ENCODE assay signal across 10 cellular contexts in the genomic region with DNA sequence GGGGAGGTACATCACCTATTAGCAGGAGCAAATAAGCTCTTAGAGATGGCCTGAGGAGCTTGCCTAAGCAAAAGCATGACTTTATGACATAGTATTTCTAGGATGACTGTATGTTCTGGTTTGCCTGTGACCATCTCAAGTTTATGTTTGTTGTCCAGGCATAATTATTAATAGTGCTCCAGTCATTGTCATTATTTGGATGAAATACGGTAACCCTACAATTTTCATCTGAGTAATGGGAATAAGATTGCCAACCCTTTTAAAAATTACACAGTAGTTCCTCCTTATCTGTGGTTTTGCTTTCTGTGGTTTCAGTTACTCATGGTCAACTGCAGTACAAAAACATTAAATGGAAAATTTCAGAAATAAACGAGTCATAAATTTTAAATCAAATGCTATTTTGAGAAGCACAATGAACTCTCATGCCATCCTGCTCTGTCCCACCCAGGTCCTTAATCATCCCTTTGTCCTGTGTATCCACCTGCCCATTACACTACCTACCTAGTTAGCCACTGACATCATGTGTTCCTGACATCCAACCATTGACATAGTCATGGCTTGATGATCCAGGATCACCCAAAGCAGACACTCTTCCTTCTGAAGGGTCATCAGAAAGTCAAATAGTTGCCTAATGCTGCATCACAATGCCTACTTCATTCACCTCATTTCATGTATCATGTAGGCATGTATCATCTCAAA. TPM values are rescaled to one million over a fixed set of nuclear protein-coding genes. Genes with fewer than 3 reads are reported as not detected.
DNase-seq lines count a peak whose midpoint lies in the region; ATAC-seq, FAIRE-seq and TF ChIP-seq lines count a peak whose summit lies in the region.
"Had no signal": no experiment of that assay in that cellular context is flagged by ENCODE, and none has a peak within 500 bp of the region (broad histone marks: within the 10 kb centered on the region; RNA-seq: fewer than 3 reads in every experiment).

No MANE protein-coding gene starts in this region.

- H2AFZ ChIP-seq in astrocyte (ENCODE audit: low read depth, low read length) = no peak overlapping the region
- no peak overlapping the region for H2AFZ ChIP-seq in MM.1S (ENCODE audit: low read length)

- FAIRE-seq in astrocyte (lab: Jason Lieb, UNC) = peak; percentile 75

- H3K27me3 Mint-ChIP-seq in CD14-positive monocyte (ENCODE audit: low read depth in 3 of 3) = peaks cover 0 to 2% (median 0%) of the 10 kb centered on the region in 3 donors
- H3K27me3 Mint-ChIP-seq in astrocyte (ENCODE audit: low read depth, unreplicated experiment) = no peaks in the 10 kb centered on the region
- H3K27me3 Mint-ChIP-seq in activated CD4-positive, alpha-beta T cell treated with anti-CD3 and anti-CD28 coated beads, Interleukin-2, amount 10 ng/mL, durations not matched to agents 7 days and 5 days = no peaks in the 10 kb centered on the region

- CTCF ChIA-PET in activated CD4-positive, alpha-beta T cell treated with anti-CD3 and anti-CD28 coated beads, Interleukin-2, amount 10 ng/mL, durations not matched to agents 7 days and 5 days (lab: Charles Lee) = no interaction called here

- H3K27ac ChIP-seq in astrocyte (ENCODE audit: low read depth, low read length) = peak overlapping the region; percentile 60
- no peak overlapping the region for H3K27ac ChIP-seq in MM.1S (ENCODE audit: low read length)
- H3K27ac ChIP-seq in effector memory CD4-positive, alpha-beta T cell (ENCODE audit: insufficient read depth, low read length, poor library complexity, severe bottlenecking) = no peak overlapping the region

- H3K9me2 ChIP-seq in MM.1S (replicated peaks; ENCODE audit: insufficient read depth, low read length) = no peaks in the 10 kb centered on the region

- H3K9me3 ChIP-seq in astrocyte (ENCODE audit: insufficient read depth, low read depth, low read length) (no peaks in the 10 kb centered on the region), MM.1S (replicated peaks; ENCODE audit: insufficient read depth, low read length) (no peaks in the 10 kb centered on the region)
- H3K9me3 ChIP-seq in effector memory CD4-positive, alpha-beta T cell (ENCODE audit: control insufficient read depth, low read length) = no peaks in the 10 kb centered on the region

- intact Hi-C loops in CD14-positive monocyte (cut with micrococcal nuclease) = loop anchor here in 1 of 2 donors (5.0 kb wide), 1 partner anchor 186 kb away; no protein-coding TSS in a partner anchor

- H3K36me3 ChIP-seq in astrocyte (ENCODE audit: insufficient read depth, low read length) = no peaks in the 10 kb centered on the region
- no peaks in the 10 kb centered on the region for H3K36me3 ChIP-seq in MM.1S (replicated peaks; ENCODE audit: insufficient read depth, low read length)
- no peaks in the 10 kb centered on the region for H3K36me3 ChIP-seq in effector memory CD4-positive, alpha-beta T cell (ENCODE audit: control insufficient read depth, insufficient read depth, low read length)

- H3K9me3 Mint-ChIP-seq in CD14-positive monocyte = peaks cover 13 to 29% (median 19%) of the 10 kb centered on the region in 7 donors
- H3K9me3 Mint-ChIP-seq in astrocyte (ENCODE audit: unreplicated experiment) = peaks cover 24% of the 10 kb centered on the region
- H3K9me3 Mint-ChIP-seq in activated CD4-positive, alpha-beta T cell treated with anti-CD3 and anti-CD28 coated beads, Interleukin-2, amount 10 ng/mL, durations not matched to agents 7 days and 5 days = peaks cover 30% of the 10 kb centered on the region

- H3K9ac ChIP-seq in astrocyte (ENCODE audit: low read length) = peak overlapping the region; percentile 54
- H3K9ac ChIP-seq in MM.1S (ENCODE audit: low read length) = no peak overlapping the region

- H3K4me2 ChIP-seq in astrocyte (ENCODE audit: low read length) (peak overlapping the region; percentile 26), MM.1S (ENCODE audit: low read depth, low read length) (no peak overlapping the region)

- no peak for TF ChIP-seq CTCF in CD14-positive monocyte (IDR thresholded peaks at IDR 0.05)
- no peak for TF ChIP-seq CTCF in astrocyte (IDR thresholded peaks at IDR 0.05; ENCODE audit: insufficient read depth, low read depth, low read length)
- no peak for TF ChIP-seq CTCF in MM.1S (IDR thresholded peaks at IDR 0.05; ENCODE audit: low read length)

- H3K4me3 Mint-ChIP-seq in CD14-positive monocyte (no peak overlapping the region), astrocyte (ENCODE audit: unreplicated experiment) (no peak overlapping the region)
- H3K4me3 Mint-ChIP-seq in activated CD4-positive, alpha-beta T cell treated with anti-CD3 and anti-CD28 coated beads, Interleukin-2, amount 10 ng/mL, durations not matched to agents 7 days and 5 days = no peak overlapping the region

- H3K4me3 ChIP-seq in astrocyte (ENCODE audit: insufficient read depth, low read depth, low read length) = no peak overlapping the region
- H3K4me3 ChIP-seq in MM.1S (ENCODE audit: low read length) = no peak overlapping the region
- H3K4me3 ChIP-seq in effector memory CD4-positive, alpha-beta T cell (ENCODE audit: insufficient read depth, low read depth, low read length, poor library complexity, severe bottlenecking) = no peak overlapping the region

- ATAC-seq in GM19397 (IDR thresholded peaks at IDR 0.05; ENCODE audit: unreplicated experiment) (peak; percentile 56), HG03432 (IDR thresholded peaks at IDR 0.05; ENCODE audit: unreplicated experiment) (peak; percentile 72)

- H3K4me1 ChIP-seq in astrocyte (ENCODE audit: insufficient read depth, low read length) (peaks cover 13% of the 10 kb centered on the region), MM.1S (ENCODE audit: low read length) (peaks cover 10% of the 10 kb centered on the region; the same call in 1 of the 2 replicates)
- no peaks in the 10 kb centered on the region for H3K4me1 ChIP-seq in effector memory CD4-positive, alpha-beta T cell (ENCODE audit: control insufficient read depth, insufficient read depth, low read length, poor library complexity, severe bottlenecking)

- no peaks in the 10 kb centered on the region for H3K36me3 Mint-ChIP-seq in CD14-positive monocyte
- H3K36me3 Mint-ChIP-seq in astrocyte (ENCODE audit: low read depth, unreplicated experiment) = no peaks in the 10 kb centered on the region
- peaks cover 39% of the 10 kb centered on the region for H3K36me3 Mint-ChIP-seq in activated CD4-positive, alpha-beta T cell treated with anti-CD3 and anti-CD28 coated beads, Interleukin-2, amount 10 ng/mL, durations not matched to agents 7 days and 5 days (ENCODE audit: low read depth)

- H3K27ac Mint-ChIP-seq in CD14-positive monocyte = peak overlapping the region in 5 of 7 donors; percentile 61 to 91 (median 83)
- H3K27ac Mint-ChIP-seq in astrocyte (ENCODE audit: unreplicated experiment) = no peak overlapping the region
- no peak overlapping the region for H3K27ac Mint-ChIP-seq in activated CD4-positive, alpha-beta T cell treated with anti-CD3 and anti-CD28 coated beads, Interleukin-2, amount 10 ng/mL, durations not matched to agents 7 days and 5 days

- H4K20me1 ChIP-seq in astrocyte (ENCODE audit: insufficient read depth, low read length) = no peaks in the 10 kb centered on the region
- H4K20me1 ChIP-seq in MM.1S (ENCODE audit: insufficient read depth, low read length) = no peaks in the 10 kb centered on the region

- DNase-seq in CD14-positive monocyte (ENCODE audit: low spot score) (no peak), astrocyte (ENCODE audit: low read depth) (peak; percentile 95), GF-D8 (lab: John Stamatoyannopoulos, UW) (no peak), MM.1S (no peak)
- no peak for DNase-seq in activated CD4-positive, alpha-beta T cell treated with anti-CD3 and anti-CD28 coated beads, Interleukin-2, amount 10 ng/mL, durations not matched to agents 7 days and 5 days
- no peak for DNase-seq in effector memory CD4-positive, alpha-beta T cell
- DNase-seq: activated T-cell treated with anti-CD3 and anti-CD28 coated beads, Interleukin-2, amount 50 U/mL, for 48 hours; NCI-H446 treated with DMSO at 0.1 percent for 48 hours had no signal

- H3K79me2 ChIP-seq in astrocyte (ENCODE audit: insufficient read depth, low read length) (no peaks in the 10 kb centered on the region), MM.1S (ENCODE audit: low read length) (no peaks in the 10 kb centered on the region)

- POLR2A ChIA-PET in activated CD4-positive, alpha-beta T cell treated with anti-CD3 and anti-CD28 coated beads, Interleukin-2, amount 10 ng/mL, durations not matched to agents 7 days and 5 days (lab: Charles Lee) = no interaction called here

- H3F3A ChIP-seq in MM.1S (ENCODE audit: insufficient read depth, low read length) = no peaks in the 10 kb centered on the region

- no peaks in the 10 kb centered on the region for H3K27me3 ChIP-seq in astrocyte (ENCODE audit: insufficient read depth, low read length)
- no peaks in the 10 kb centered on the region for H3K27me3 ChIP-seq in MM.1S (replicated peaks; ENCODE audit: insufficient read depth, low read length)
- no peaks in the 10 kb centered on the region for H3K27me3 ChIP-seq in effector memory CD4-positive, alpha-beta T cell (replicated peaks; ENCODE audit: control insufficient read depth, insufficient read depth, low read length, poor library complexity, severe bottlenecking)

- H3K4me1 Mint-ChIP-seq in CD14-positive monocyte (peaks cover 4% of the 10 kb centered on the region), astrocyte (ENCODE audit: low read depth, unreplicated experiment) (peaks cover 5% of the 10 kb centered on the region)
- H3K4me1 Mint-ChIP-seq in activated CD4-positive, alpha-beta T cell treated with anti-CD3 and anti-CD28 coated beads, Interleukin-2, amount 10 ng/mL, durations not matched to agents 7 days and 5 days = peaks cover 31% of the 10 kb centered on the region

RNA-seq across cellular contexts. Expression of a gene that starts 27.0 kb away (rescaled TPM):
- 1 to 10 TPM; 4.8 to 5.4 TPM for polyA plus RNA-seq in CD14-positive monocyte
- total RNA-seq in astrocyte = 24.1 and 26.2 TPM in 2 replicates
- total RNA-seq in activated CD4-positive, alpha-beta T cell treated with anti-CD3 and anti-CD28 coated beads, Interleukin-2, amount 10 ng/mL, durations not matched to agents 7 days and 5 days = 10 to 100 TPM; 25.8 to 26.5 TPM

Comparison
In these comparisons a context has a peak if more than half of its experiments do, and no peak if none do; other contexts are left out.
1. H3K27ac Mint-ChIP-seq: peak in CD14-positive monocyte (5 of 7); none in astrocyte (single experiment) and activated CD4-positive, alpha-beta T cell treated with anti-CD3 and anti-CD28 coated beads, Interleukin-2, amount 10 ng/mL, durations not matched to agents 7 days and 5 days (single experiment).